ENCODE assay signal across 8 cellular contexts in genomic region chr5:57527875-57528274, GRCh38.
"Had no signal": no experiment of that assay in that cellular context is flagged by ENCODE, and none has a peak within 500 bp of the region (broad histone marks: within the 10 kb centered on the region; RNA-seq: fewer than 3 reads in every experiment).

No MANE protein-coding gene starts in this region.

- H3K4me1 ChIP-seq: HAP-1 had no signal

- H3K27ac Mint-ChIP-seq: GM23338, H9, HFFc6 had no signal

- H3K4me3 Mint-ChIP-seq: GM23338, H9, HFFc6 had no signal

- H3K9me3 ChIP-seq: HAP-1 had no signal

- H3K4me3 ChIP-seq: GM23248, GM23338, HAP-1 had no signal

- DNase-seq: GM23248, GOT3, H7, H9, HCEC 1CT, HFFc6 had no signal

- H3K36me3 ChIP-seq: HAP-1 had no signal

- H3K27ac ChIP-seq: GM23248 had no signal

- H3K9me3 Mint-ChIP-seq: GM23338, H9, HFFc6 had no signal
